Comparison of ENCODE assay signal across 8 cellular contexts in genomic region chr4:70994069-70994366, GRCh38.
A peak's percentile ranks its signal among the peaks of the same experiment; 100 is the strongest.
DNase-seq lines count a peak whose midpoint lies in the region; ATAC-seq and TF ChIP-seq lines count a peak whose summit lies in the region.

No MANE protein-coding gene starts in this region.

- DNase-seq in AG04449 (ENCODE audit: low read depth, low spot score) (no peak), brain microvascular endothelial cell (no peak), GM20000 (ENCODE audit: low spot score) (no peak), COLO668 (lab: John Stamatoyannopoulos, UW; ENCODE audit: unreplicated experiment) (no peak)

- H3K4me1 ChIP-seq in HUES6 (ENCODE audit: control insufficient read depth, insufficient read depth, low read length) (peaks cover 21% of the 10 kb centered on the region), mucosa of rectum (ENCODE audit: control insufficient read depth in 2 of 2, insufficient read depth in 2 of 2, low read length in 2 of 2) (peaks cover 4 to 10% of the 10 kb centered on the region in 2 donors)

- ATAC-seq in GM18517 (IDR thresholded peaks at IDR 0.05; ENCODE audit: unreplicated experiment) (no peak), HG02798 (IDR thresholded peaks at IDR 0.05; ENCODE audit: poor library complexity, unreplicated experiment) (no peak)

- in situ Hi-C loops in brain microvascular endothelial cell (cut with HindIII; ENCODE audit: low pct_ligation_motif_present, low sequenced_read_pairs), result no loop called here

- H3K9me3 ChIP-seq in HUES6 (ENCODE audit: control insufficient read depth, insufficient read depth, low read depth, low read length), result no peaks in the 10 kb centered on the region; the same call in 1 of the 2 replicates
- H3K9me3 ChIP-seq in mucosa of rectum (ENCODE audit: control insufficient read depth in 2 of 2, low read length in 2 of 2), result no peaks in the 10 kb centered on the region

- H3K4me3 ChIP-seq in AG04449 (ENCODE audit: low read depth, low read length), result peak overlapping the region; percentile 90
- H3K4me3 ChIP-seq in HUES6 (ENCODE audit: low read depth, low read length), result peak overlapping the region; percentile 90
- peak overlapping the region; percentile 90 for H3K4me3 ChIP-seq in brain microvascular endothelial cell (ENCODE audit: low read depth, low read length)
- peak overlapping the region; percentile 81 to 83 for H3K4me3 ChIP-seq in mucosa of rectum (ENCODE audit: low read length in 2 of 2)

- no peak for TF ChIP-seq CTCF in AG04449 (IDR thresholded peaks at IDR 0.05; ENCODE audit: insufficient read depth, low read length, missing control alignments)
- TF ChIP-seq CTCF in brain microvascular endothelial cell (IDR thresholded peaks at IDR 0.05; ENCODE audit: low read depth, low read length, missing control alignments), result no peak
- no peak for TF ChIP-seq CTCF in GM20000 (IDR thresholded peaks at IDR 0.05; ENCODE audit: extremely low read depth, missing control alignments)

- no peaks in the 10 kb centered on the region for H3K27me3 ChIP-seq in HUES6 (ENCODE audit: control insufficient read depth, insufficient read depth, low read length)
- no peaks in the 10 kb centered on the region for H3K27me3 ChIP-seq in brain microvascular endothelial cell (replicated peaks)
- no peaks in the 10 kb centered on the region for H3K27me3 ChIP-seq in mucosa of rectum (ENCODE audit: control insufficient read depth in 2 of 2, insufficient read depth in 2 of 2, low read length in 2 of 2)

- H3K36me3 ChIP-seq in HUES6 (ENCODE audit: control insufficient read depth, insufficient read depth, low read length) (peaks cover 15% of the 10 kb centered on the region), brain microvascular endothelial cell (replicated peaks) (peaks cover under 1% of the 10 kb centered on the region), mucosa of rectum (ENCODE audit: control insufficient read depth in 2 of 2, insufficient read depth in 2 of 2, low read length in 2 of 2) (peaks cover 2 to 8% of the 10 kb centered on the region in 2 donors)

- H3K27ac ChIP-seq in HUES6 (ENCODE audit: low read depth, low read length) (peak overlapping the region; percentile 37), brain microvascular endothelial cell (peak overlapping the region; percentile 53), mucosa of rectum (ENCODE audit: low read depth in 2 of 2, low read length in 2 of 2) (peak overlapping the region; percentile 85 to 89)

- POLR2A ChIA-PET in AG04449 (lab: Yijun Ruan, JAX), result interaction anchor here (0.6 to 1.5 kb wide), 3 partner anchors 90 to 155 kb away, joined by 4 to 8 read pairs (median 4); partner anchors contain the start of genes GRSF1 and MOB1B

- H3K9ac ChIP-seq in HUES6 (ENCODE audit: low read length) (peak overlapping the region; percentile 96), mucosa of rectum (ENCODE audit: low read depth in 1 of 2, low read length in 2 of 2) (peak overlapping the region; percentile 78 to 81)

- CTCF ChIA-PET in AG04449 (lab: Yijun Ruan, JAX), result interaction anchor here (1.3 to 10.2 kb wide), 3 partner anchors 10 to 31 kb away, joined by 3 to 80 read pairs (median 4); no protein-coding TSS in a partner anchor

Comparison
In these comparisons a context has a peak if more than half of its experiments do, and no peak if none do; other contexts are left out.
1. H3K27ac ChIP-seq: peak in every context shown above with its lines; median percentile 87 in mucosa of rectum; 53 in brain microvascular endothelial cell; 37 in HUES6.